ENCODE assay signal across 26 cellular contexts in genomic region chr1:7533006-7533405, GRCh38.
"Had no signal": no experiment of that assay in that cellular context is flagged by ENCODE, and none has a peak within 500 bp of the region (broad histone marks: within the 10 kb centered on the region; RNA-seq: fewer than 3 reads in every experiment).

No MANE protein-coding gene starts in this region.

- H3K9ac ChIP-seq: parathyroid adenoma had no signal

- H3K4me1 ChIP-seq: colonic mucosa, gastrocnemius medialis, parathyroid adenoma, prostate gland, vagina had no signal

- H3K27ac ChIP-seq: colonic mucosa, epithelial cell of prostate, gastrocnemius medialis, hepatocyte, lower lobe of right lung, parathyroid adenoma, prostate gland, skin epidermis, suprapubic skin, vagina had no signal

- H3K4me2 ChIP-seq: hepatocyte had no signal

- H3K4me3 Mint-ChIP-seq: dendritic cell treated with granulocyte-macrophage colony-stimulating factor and Interleukin-4, amounts not matched to agents 40 ng/mL and 50 ng/mL, for 4 days; endodermal cell; natural killer cell; neural crest cell; stimulated activated naive B cell treated with anti-CD40 and anti-IgM and Interleukin-4, amounts not matched to agents 10 μg/mL and 1 μg/mL and 100 μg/mL, for 72 hours; stimulated activated naive CD8-positive, alpha-beta T cell treated with anti-CD3 and anti-CD28 coated beads, Interleukin-15, Interleukin-2, amounts not matched to agents 100 ng/mL and 50 ng/mL, for 24 hours had no signal

- H3K27me3 ChIP-seq: colonic mucosa, hepatocyte, vagina had no signal

- H3K27ac Mint-ChIP-seq: dendritic cell treated with granulocyte-macrophage colony-stimulating factor and Interleukin-4, amounts not matched to agents 40 ng/mL and 50 ng/mL, for 4 days; endodermal cell; natural killer cell; stimulated activated naive B cell treated with anti-CD40 and anti-IgM and Interleukin-4, amounts not matched to agents 10 μg/mL and 1 μg/mL and 100 μg/mL, for 72 hours; stimulated activated naive CD8-positive, alpha-beta T cell treated with anti-CD3 and anti-CD28 coated beads, Interleukin-15, Interleukin-2, amounts not matched to agents 100 ng/mL and 50 ng/mL, for 24 hours had no signal

- ATAC-seq: esophagus mucosa; gastrocnemius medialis; left colon; left ventricle myocardium superior; lower lobe of right lung; natural killer cell; right cardiac atrium; stimulated activated naive B cell treated with anti-CD40 and anti-IgM and Interleukin-4, amounts not matched to agents 10 μg/mL and 1 μg/mL and 100 μg/mL, for 72 hours had no signal

- H3K79me2 ChIP-seq: hepatocyte, parathyroid adenoma had no signal

- H3K9me3 Mint-ChIP-seq: dendritic cell treated with granulocyte-macrophage colony-stimulating factor and Interleukin-4, amounts not matched to agents 40 ng/mL and 50 ng/mL, for 4 days; endodermal cell; natural killer cell; neural crest cell; stimulated activated naive B cell treated with anti-CD40 and anti-IgM and Interleukin-4, amounts not matched to agents 10 μg/mL and 1 μg/mL and 100 μg/mL, for 72 hours; stimulated activated naive CD8-positive, alpha-beta T cell treated with anti-CD3 and anti-CD28 coated beads, Interleukin-15, Interleukin-2, amounts not matched to agents 100 ng/mL and 50 ng/mL, for 24 hours had no signal

- H3K4me1 Mint-ChIP-seq: natural killer cell; stimulated activated naive B cell treated with anti-CD40 and anti-IgM and Interleukin-4, amounts not matched to agents 10 μg/mL and 1 μg/mL and 100 μg/mL, for 72 hours had no signal

- H3K4me3 ChIP-seq: colonic mucosa, gastrocnemius medialis, hepatocyte, lower lobe of right lung, prostate gland, skin epidermis, suprapubic skin, vagina had no signal

- DNase-seq: colonic mucosa; effector CD8-positive, alpha-beta T cell; endodermal cell; foreskin fibroblast; gastrocnemius medialis; head of caudate nucleus; left ventricle myocardium superior; lower lobe of right lung; natural killer cell; stimulated activated CD4-positive, alpha-beta T cell treated with anti-CD3 and anti-CD28 coated beads, Interleukin-15, amount 100 ng/mL, for 24 hours; stimulated activated CD4-positive, alpha-beta T cell treated with anti-CD3 and anti-CD28 coated beads, Interleukin-2, amount 100 ng/mL, for 48 hours; stimulated activated naive B cell treated with anti-CD40 and anti-IgM and Interleukin-4, amounts not matched to agents 10 μg/mL and 1 μg/mL and 100 μg/mL, for 72 hours; trophoblast cell had no signal

- H2AFZ ChIP-seq: hepatocyte, parathyroid adenoma had no signal

- H3K36me3 Mint-ChIP-seq: natural killer cell; stimulated activated naive B cell treated with anti-CD40 and anti-IgM and Interleukin-4, amounts not matched to agents 10 μg/mL and 1 μg/mL and 100 μg/mL, for 72 hours had no signal

- H3K9me3 ChIP-seq: colonic mucosa, gastrocnemius medialis, lower lobe of right lung, prostate gland, suprapubic skin, vagina had no signal

- H3K36me3 ChIP-seq: colonic mucosa, gastrocnemius medialis, lower lobe of right lung, prostate gland, suprapubic skin, vagina had no signal
